ENCODE assay signal across 1 cellular context in the genomic region with DNA sequence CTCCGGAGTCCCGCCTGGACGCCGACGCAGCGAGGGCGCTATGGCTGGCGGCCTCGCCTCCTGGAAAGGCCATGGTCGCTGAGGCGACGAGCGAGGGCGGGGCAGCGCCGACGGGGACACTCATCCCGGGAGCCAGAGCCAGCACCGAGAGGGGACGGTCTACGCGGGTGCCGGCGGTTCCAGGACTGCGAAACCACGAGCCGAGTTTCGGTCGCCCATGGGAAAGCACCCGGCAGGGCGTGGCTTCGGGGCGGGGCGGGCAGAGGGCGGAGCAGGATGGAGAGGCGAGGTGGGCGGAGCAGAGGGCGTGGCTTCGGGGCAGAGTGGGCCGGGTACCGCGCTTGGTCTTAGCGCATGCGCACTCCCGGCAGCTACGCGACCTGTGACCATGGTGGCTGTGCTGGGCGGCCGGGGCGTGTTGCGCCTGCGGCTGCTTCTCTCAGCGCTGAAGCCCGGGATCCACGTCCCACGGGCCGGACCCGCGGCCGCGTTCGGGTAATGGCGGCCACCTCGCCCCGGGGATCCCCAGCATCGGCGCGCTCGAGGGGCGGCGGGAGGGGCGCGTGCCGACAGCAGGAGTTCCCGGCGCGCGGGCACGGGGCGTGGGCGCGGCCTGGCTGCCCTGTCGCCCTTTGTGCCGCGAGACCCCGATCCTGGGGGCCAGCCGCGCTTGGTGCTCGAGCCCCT.
TF ChIP-seq lines count a peak whose summit lies in the region.

TSS of gene BPHL (plus strand) at position 359 of the 687 bp plus-strand sequence. CDS start at position 389, 30 bp downstream.

TF ChIP-seq in HepG2, 621 proteins besides CTCF, POLR2A, EP300 and RAD21 (continued from another document and continues in another):
- peak; percentile 49 for TF ChIP-seq MLX (CRISPR knock-in tag; IDR thresholded peaks at IDR 0.05)
- TF ChIP-seq BCL3 (CRISPR knock-in tag; IDR thresholded peaks at IDR 0.05) = peak; percentile 97
- TF ChIP-seq MIXL1 (CRISPR knock-in tag; IDR thresholded peaks at IDR 0.05) = 0 out of 2 replicates have a peak, but pooled peaks have one; percentile 21
- peak; percentile 98 for TF ChIP-seq KLF9 (CRISPR knock-in tag; IDR thresholded peaks at IDR 0.05; ENCODE audit: low read depth)
- no peak for TF ChIP-seq KLF15 (CRISPR knock-in tag; IDR thresholded peaks at IDR 0.05; ENCODE audit: borderline replicate concordance)
- TF ChIP-seq GATA4 (IDR thresholded peaks at IDR 0.05; ENCODE audit: borderline replicate concordance, low read depth) = peak; percentile 81; the same call in 1 of the 2 replicates
- peak; percentile 97 for TF ChIP-seq KLF12 (CRISPR knock-in tag; IDR thresholded peaks at IDR 0.05; ENCODE audit: borderline replicate concordance)
- TF ChIP-seq ZNF605 (CRISPR knock-in tag; IDR thresholded peaks at IDR 0.05) = peak; percentile 92
- no peak for TF ChIP-seq EEA1 (CRISPR knock-in tag; IDR thresholded peaks at IDR 0.05; ENCODE audit: borderline replicate concordance)
- 0 out of 2 replicates have a peak, but pooled peaks have one; percentile 71 for TF ChIP-seq ZNF253 (CRISPR knock-in tag; IDR thresholded peaks at IDR 0.05; ENCODE audit: borderline replicate concordance)
- TF ChIP-seq THAP9 (CRISPR knock-in tag; IDR thresholded peaks at IDR 0.05; ENCODE audit: borderline replicate concordance) = peak; percentile 90
- TF ChIP-seq, protein P1, sequence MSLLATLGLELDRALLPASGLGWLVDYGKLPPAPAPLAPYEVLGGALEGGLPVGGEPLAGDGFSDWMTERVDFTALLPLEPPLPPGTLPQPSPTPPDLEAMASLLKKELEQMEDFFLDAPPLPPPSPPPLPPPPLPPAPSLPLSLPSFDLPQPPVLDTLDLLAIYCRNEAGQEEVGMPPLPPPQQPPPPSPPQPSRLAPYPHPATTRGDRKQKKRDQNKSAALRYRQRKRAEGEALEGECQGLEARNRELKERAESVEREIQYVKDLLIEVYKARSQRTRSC (CRISPR knock-in tag; IDR thresholded peaks at IDR 0.05; ENCODE audit: low read depth) = peak; percentile 78
- TF ChIP-seq ZNF563 (CRISPR knock-in tag; IDR thresholded peaks at IDR 0.05) = peak; percentile 95
- TF ChIP-seq, protein P2, sequence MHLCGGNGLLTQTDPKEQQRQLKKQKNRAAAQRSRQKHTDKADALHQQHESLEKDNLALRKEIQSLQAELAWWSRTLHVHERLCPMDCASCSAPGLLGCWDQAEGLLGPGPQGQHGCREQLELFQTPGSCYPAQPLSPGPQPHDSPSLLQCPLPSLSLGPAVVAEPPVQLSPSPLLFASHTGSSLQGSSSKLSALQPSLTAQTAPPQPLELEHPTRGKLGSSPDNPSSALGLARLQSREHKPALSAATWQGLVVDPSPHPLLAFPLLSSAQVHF (CRISPR knock-in tag; IDR thresholded peaks at IDR 0.05) = peak; percentile 68; the same call in 1 of the 2 replicates
- TF ChIP-seq NBN (conservative IDR thresholded peaks at IDR 0.05) = no peak
- TF ChIP-seq YEATS4 (CRISPR knock-in tag; IDR thresholded peaks at IDR 0.05; ENCODE audit: borderline replicate concordance) = peak; percentile 98
- peak; percentile 53; the same call in 1 of the 2 replicates for TF ChIP-seq NCOR1 (IDR thresholded peaks at IDR 0.05; ENCODE audit: borderline replicate concordance, low read length)
- TF ChIP-seq RORA (CRISPR knock-in tag; IDR thresholded peaks at IDR 0.05) = no peak
- no peak; the same call in 1 of the 2 replicates for TF ChIP-seq BHLHE40 (IDR thresholded peaks at IDR 0.05; ENCODE audit: low read length)
- peak; percentile 96; the same call in 1 of the 2 replicates for TF ChIP-seq ZNF607 (CRISPR knock-in tag; IDR thresholded peaks at IDR 0.05; ENCODE audit: borderline replicate concordance)
- peak; percentile 87; the same call in 1 of the 2 replicates for TF ChIP-seq ZFP82 (CRISPR knock-in tag; IDR thresholded peaks at IDR 0.05; ENCODE audit: borderline replicate concordance)
- TF ChIP-seq NFE2L1 (CRISPR knock-in tag; IDR thresholded peaks at IDR 0.05; ENCODE audit: borderline replicate concordance) = no peak
- no peak for TF ChIP-seq CHD4 (IDR thresholded peaks at IDR 0.05; ENCODE audit: borderline replicate concordance, low read length)
- TF ChIP-seq ZNF484 (CRISPR knock-in tag; IDR thresholded peaks at IDR 0.05; ENCODE audit: borderline replicate concordance, low read depth) = 0 out of 2 replicates have a peak, but pooled peaks have one; percentile 17
- TF ChIP-seq SOX5 (CRISPR knock-in tag; IDR thresholded peaks at IDR 0.05; ENCODE audit: borderline replicate concordance) = no peak; the same call in 1 of the 2 replicates
- peak; percentile 99 for TF ChIP-seq CHCHD3 (CRISPR knock-in tag; IDR thresholded peaks at IDR 0.05)
- no peak for TF ChIP-seq DNMT3B (CRISPR knock-in tag; conservative IDR thresholded peaks at IDR 0.05)
- TF ChIP-seq ZNF20 (CRISPR knock-in tag; IDR thresholded peaks at IDR 0.05) = no peak
- TF ChIP-seq JARID2 (CRISPR knock-in tag; IDR thresholded peaks at IDR 0.05; ENCODE audit: insufficient replicate concordance) = peak; percentile 91
- TF ChIP-seq, protein P3, sequence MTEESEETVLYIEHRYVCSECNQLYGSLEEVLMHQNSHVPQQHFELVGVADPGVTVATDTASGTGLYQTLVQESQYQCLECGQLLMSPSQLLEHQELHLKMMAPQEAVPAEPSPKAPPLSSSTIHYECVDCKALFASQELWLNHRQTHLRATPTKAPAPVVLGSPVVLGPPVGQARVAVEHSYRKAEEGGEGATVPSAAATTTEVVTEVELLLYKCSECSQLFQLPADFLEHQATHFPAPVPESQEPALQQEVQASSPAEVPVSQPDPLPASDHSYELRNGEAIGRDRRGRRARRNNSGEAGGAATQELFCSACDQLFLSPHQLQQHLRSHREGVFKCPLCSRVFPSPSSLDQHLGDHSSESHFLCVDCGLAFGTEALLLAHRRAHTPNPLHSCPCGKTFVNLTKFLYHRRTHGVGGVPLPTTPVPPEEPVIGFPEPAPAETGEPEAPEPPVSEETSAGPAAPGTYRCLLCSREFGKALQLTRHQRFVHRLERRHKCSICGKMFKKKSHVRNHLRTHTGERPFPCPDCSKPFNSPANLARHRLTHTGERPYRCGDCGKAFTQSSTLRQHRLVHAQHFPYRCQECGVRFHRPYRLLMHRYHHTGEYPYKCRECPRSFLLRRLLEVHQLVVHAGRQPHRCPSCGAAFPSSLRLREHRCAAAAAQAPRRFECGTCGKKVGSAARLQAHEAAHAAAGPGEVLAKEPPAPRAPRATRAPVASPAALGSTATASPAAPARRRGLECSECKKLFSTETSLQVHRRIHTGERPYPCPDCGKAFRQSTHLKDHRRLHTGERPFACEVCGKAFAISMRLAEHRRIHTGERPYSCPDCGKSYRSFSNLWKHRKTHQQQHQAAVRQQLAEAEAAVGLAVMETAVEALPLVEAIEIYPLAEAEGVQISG (CRISPR knock-in tag; IDR thresholded peaks at IDR 0.05) = peak; percentile 87
- TF ChIP-seq, protein P4, sequence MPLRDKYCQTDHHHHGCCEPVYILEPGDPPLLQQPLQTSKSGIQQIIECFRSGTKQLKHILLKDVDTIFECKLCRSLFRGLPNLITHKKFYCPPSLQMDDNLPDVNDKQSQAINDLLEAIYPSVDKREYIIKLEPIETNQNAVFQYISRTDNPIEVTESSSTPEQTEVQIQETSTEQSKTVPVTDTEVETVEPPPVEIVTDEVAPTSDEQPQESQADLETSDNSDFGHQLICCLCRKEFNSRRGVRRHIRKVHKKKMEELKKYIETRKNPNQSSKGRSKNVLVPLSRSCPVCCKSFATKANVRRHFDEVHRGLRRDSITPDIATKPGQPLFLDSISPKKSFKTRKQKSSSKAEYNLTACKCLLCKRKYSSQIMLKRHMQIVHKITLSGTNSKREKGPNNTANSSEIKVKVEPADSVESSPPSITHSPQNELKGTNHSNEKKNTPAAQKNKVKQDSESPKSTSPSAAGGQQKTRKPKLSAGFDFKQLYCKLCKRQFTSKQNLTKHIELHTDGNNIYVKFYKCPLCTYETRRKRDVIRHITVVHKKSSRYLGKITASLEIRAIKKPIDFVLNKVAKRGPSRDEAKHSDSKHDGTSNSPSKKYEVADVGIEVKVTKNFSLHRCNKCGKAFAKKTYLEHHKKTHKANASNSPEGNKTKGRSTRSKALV (CRISPR knock-in tag; IDR thresholded peaks at IDR 0.05) = peak; percentile 62; the same call in 1 of the 2 replicates
- TF ChIP-seq RNF2 (conservative IDR thresholded peaks at IDR 0.05; ENCODE audit: low read depth) = peak; percentile 79
- TF ChIP-seq TOPORS (CRISPR knock-in tag; IDR thresholded peaks at IDR 0.05) = peak; percentile 83; the same call in 1 of the 2 replicates
- TF ChIP-seq DPF2 (CRISPR knock-in tag; IDR thresholded peaks at IDR 0.05; ENCODE audit: borderline replicate concordance, low read depth) = 0 out of 2 replicates have a peak, but pooled peaks have one; percentile 53
- TF ChIP-seq PRDM4 (CRISPR knock-in tag; IDR thresholded peaks at IDR 0.05; ENCODE audit: borderline replicate concordance) = no peak
- TF ChIP-seq ZNF660 (CRISPR knock-in tag; IDR thresholded peaks at IDR 0.05; ENCODE audit: borderline replicate concordance, low read depth) = no peak
- TF ChIP-seq FOXJ3 (CRISPR knock-in tag; IDR thresholded peaks at IDR 0.05; ENCODE audit: borderline replicate concordance) = no peak; the same call in 1 of the 2 replicates
- TF ChIP-seq ZNF235 (CRISPR knock-in tag; IDR thresholded peaks at IDR 0.05; ENCODE audit: borderline replicate concordance) = no peak
- TF ChIP-seq ZNF674 (CRISPR knock-in tag; IDR thresholded peaks at IDR 0.05; ENCODE audit: low read depth) = peak; percentile 95
- TF ChIP-seq SALL2 (CRISPR knock-in tag; IDR thresholded peaks at IDR 0.05) = peak; percentile 88
- TF ChIP-seq ARNTL (CRISPR knock-in tag; IDR thresholded peaks at IDR 0.05) = peak; percentile 83
- TF ChIP-seq AGO1 (IDR thresholded peaks at IDR 0.05; ENCODE audit: low read depth, low read length, poor library complexity, severe bottlenecking) = peak; percentile 56
- TF ChIP-seq ZFP36L1 (CRISPR knock-in tag; IDR thresholded peaks at IDR 0.05) = peak; percentile 88; the same call in 1 of the 2 replicates
- TF ChIP-seq CENPT (CRISPR knock-in tag; IDR thresholded peaks at IDR 0.05; ENCODE audit: low read depth) = peak; percentile 87
- TF ChIP-seq TRIM22 (IDR thresholded peaks at IDR 0.05) = no peak
- TF ChIP-seq XBP1 (CRISPR knock-in tag; IDR thresholded peaks at IDR 0.05) = no peak; the same call in 1 of the 2 replicates
- TF ChIP-seq ZBTB38 (CRISPR knock-in tag; IDR thresholded peaks at IDR 0.05) = peak; percentile 96
- no peak for TF ChIP-seq RAD51 (IDR thresholded peaks at IDR 0.05; ENCODE audit: borderline replicate concordance)
